1 cellular context compared by ENCODE assay signal in the genomic region with DNA sequence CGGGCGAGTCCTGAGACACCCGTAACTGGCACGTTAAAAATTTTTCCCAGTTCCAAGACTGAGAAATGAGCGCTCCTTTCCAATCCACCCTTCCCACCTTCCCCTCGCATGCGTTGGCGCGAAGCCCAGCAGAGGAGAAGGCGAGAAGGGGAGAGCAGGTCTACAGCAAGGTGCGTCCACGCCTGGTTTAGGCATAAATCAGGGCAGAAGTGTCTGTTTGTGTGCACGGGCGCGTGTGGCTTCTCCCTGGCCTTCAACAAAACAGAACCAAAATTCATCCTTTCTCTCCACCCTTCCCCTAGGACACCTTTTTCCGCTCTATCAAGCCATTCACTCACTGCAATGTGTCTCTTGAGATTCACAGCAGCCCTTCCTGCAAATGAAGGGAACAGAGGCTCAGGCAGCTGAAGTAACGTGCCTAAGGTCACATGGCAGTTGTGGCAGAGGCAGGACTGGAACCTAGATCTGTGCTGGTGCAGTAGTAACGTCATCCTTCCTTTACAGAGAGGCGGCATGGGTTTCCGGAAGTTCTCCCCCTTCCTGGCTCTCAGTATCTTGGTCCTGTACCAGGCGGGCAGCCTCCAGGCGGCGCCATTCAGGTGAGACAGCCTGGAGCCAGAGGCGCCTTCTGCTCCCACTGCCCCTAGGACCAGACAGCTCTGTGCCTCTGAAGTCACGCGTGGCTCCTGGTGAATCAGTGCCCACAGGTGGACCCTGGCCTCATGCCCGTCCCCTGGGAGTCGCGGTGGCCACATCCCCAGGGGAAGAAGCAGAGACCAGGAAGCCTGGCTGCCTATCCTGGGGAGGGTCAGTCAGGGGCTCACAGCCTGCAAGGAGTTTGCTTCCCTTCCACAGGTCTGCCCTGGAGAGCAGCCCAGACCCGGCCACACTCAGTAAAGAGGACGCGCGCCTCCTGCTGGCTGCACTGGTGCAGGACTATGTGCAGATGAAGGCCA.
A peak's percentile ranks its signal among the peaks of the same experiment; 100 is the strongest.
TF ChIP-seq lines count a peak whose summit lies in the region.

No MANE protein-coding gene starts in this region.

TF ChIP-seq in HepG2, 621 proteins besides CTCF, POLR2A, EP300 and RAD21 (continued from another document and continues in another):
- TF ChIP-seq ZNF263 (CRISPR knock-in tag; IDR thresholded peaks at IDR 0.05) = 0 out of 2 replicates have a peak, but pooled peaks have one; percentile 28
- TF ChIP-seq MED8 (CRISPR knock-in tag; IDR thresholded peaks at IDR 0.05; ENCODE audit: insufficient replicate concordance) = no peak
- TF ChIP-seq, protein P1, sequence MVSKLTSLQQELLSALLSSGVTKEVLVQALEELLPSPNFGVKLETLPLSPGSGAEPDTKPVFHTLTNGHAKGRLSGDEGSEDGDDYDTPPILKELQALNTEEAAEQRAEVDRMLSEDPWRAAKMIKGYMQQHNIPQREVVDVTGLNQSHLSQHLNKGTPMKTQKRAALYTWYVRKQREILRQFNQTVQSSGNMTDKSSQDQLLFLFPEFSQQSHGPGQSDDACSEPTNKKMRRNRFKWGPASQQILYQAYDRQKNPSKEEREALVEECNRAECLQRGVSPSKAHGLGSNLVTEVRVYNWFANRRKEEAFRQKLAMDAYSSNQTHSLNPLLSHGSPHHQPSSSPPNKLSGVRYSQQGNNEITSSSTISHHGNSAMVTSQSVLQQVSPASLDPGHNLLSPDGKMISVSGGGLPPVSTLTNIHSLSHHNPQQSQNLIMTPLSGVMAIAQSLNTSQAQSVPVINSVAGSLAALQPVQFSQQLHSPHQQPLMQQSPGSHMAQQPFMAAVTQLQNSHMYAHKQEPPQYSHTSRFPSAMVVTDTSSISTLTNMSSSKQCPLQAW (CRISPR knock-in tag; IDR thresholded peaks at IDR 0.05) = no peak
- TF ChIP-seq, protein P2, sequence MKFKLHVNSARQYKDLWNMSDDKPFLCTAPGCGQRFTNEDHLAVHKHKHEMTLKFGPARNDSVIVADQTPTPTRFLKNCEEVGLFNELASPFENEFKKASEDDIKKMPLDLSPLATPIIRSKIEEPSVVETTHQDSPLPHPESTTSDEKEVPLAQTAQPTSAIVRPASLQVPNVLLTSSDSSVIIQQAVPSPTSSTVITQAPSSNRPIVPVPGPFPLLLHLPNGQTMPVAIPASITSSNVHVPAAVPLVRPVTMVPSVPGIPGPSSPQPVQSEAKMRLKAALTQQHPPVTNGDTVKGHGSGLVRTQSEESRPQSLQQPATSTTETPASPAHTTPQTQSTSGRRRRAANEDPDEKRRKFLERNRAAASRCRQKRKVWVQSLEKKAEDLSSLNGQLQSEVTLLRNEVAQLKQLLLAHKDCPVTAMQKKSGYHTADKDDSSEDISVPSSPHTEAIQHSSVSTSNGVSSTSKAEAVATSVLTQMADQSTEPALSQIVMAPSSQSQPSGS (CRISPR knock-in tag; IDR thresholded peaks at IDR 0.05) = 0 out of 2 replicates have a peak, but pooled peaks have one; percentile 30
- TF ChIP-seq ZNF816 (CRISPR knock-in tag; IDR thresholded peaks at IDR 0.05; ENCODE audit: borderline replicate concordance) = no peak
- TF ChIP-seq AHR (CRISPR knock-in tag; IDR thresholded peaks at IDR 0.05) = no peak
- no peak for TF ChIP-seq NR2F1 (CRISPR knock-in tag; IDR thresholded peaks at IDR 0.05)
- TF ChIP-seq, protein P3, sequence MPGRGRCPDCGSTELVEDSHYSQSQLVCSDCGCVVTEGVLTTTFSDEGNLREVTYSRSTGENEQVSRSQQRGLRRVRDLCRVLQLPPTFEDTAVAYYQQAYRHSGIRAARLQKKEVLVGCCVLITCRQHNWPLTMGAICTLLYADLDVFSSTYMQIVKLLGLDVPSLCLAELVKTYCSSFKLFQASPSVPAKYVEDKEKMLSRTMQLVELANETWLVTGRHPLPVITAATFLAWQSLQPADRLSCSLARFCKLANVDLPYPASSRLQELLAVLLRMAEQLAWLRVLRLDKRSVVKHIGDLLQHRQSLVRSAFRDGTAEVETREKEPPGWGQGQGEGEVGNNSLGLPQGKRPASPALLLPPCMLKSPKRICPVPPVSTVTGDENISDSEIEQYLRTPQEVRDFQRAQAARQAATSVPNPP (CRISPR knock-in tag; IDR thresholded peaks at IDR 0.05) = no peak
- TF ChIP-seq ZNF24 (IDR thresholded peaks at IDR 0.05) = no peak
- TF ChIP-seq, protein P4, sequence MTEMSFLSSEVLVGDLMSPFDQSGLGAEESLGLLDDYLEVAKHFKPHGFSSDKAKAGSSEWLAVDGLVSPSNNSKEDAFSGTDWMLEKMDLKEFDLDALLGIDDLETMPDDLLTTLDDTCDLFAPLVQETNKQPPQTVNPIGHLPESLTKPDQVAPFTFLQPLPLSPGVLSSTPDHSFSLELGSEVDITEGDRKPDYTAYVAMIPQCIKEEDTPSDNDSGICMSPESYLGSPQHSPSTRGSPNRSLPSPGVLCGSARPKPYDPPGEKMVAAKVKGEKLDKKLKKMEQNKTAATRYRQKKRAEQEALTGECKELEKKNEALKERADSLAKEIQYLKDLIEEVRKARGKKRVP (CRISPR knock-in tag; IDR thresholded peaks at IDR 0.05) = no peak
- TF ChIP-seq SMAD1 (CRISPR knock-in tag; IDR thresholded peaks at IDR 0.05; ENCODE audit: borderline replicate concordance, low read depth) = no peak
- TF ChIP-seq HNRNPLL (IDR thresholded peaks at IDR 0.05; ENCODE audit: low read depth, low read length, poor library complexity, severe bottlenecking) = peak; percentile 26
- TF ChIP-seq MED1 (CRISPR knock-in tag; IDR thresholded peaks at IDR 0.05) = no peak
- no peak for TF ChIP-seq ATAD3A (CRISPR knock-in tag; IDR thresholded peaks at IDR 0.05)
- TF ChIP-seq, protein P5, sequence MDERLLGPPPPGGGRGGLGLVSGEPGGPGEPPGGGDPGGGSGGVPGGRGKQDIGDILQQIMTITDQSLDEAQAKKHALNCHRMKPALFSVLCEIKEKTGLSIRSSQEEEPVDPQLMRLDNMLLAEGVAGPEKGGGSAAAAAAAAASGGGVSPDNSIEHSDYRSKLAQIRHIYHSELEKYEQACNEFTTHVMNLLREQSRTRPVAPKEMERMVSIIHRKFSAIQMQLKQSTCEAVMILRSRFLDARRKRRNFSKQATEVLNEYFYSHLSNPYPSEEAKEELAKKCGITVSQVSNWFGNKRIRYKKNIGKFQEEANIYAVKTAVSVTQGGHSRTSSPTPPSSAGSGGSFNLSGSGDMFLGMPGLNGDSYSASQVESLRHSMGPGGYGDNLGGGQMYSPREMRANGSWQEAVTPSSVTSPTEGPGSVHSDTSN (CRISPR knock-in tag; IDR thresholded peaks at IDR 0.05) = no peak
- TF ChIP-seq, protein P6, sequence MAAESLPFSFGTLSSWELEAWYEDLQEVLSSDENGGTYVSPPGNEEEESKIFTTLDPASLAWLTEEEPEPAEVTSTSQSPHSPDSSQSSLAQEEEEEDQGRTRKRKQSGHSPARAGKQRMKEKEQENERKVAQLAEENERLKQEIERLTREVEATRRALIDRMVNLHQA (CRISPR knock-in tag; IDR thresholded peaks at IDR 0.05) = no peak
- no peak for TF ChIP-seq HIVEP1 (CRISPR knock-in tag; IDR thresholded peaks at IDR 0.05)
- TF ChIP-seq WIZ (CRISPR knock-in tag; IDR thresholded peaks at IDR 0.05) = no peak
- TF ChIP-seq, protein P7, sequence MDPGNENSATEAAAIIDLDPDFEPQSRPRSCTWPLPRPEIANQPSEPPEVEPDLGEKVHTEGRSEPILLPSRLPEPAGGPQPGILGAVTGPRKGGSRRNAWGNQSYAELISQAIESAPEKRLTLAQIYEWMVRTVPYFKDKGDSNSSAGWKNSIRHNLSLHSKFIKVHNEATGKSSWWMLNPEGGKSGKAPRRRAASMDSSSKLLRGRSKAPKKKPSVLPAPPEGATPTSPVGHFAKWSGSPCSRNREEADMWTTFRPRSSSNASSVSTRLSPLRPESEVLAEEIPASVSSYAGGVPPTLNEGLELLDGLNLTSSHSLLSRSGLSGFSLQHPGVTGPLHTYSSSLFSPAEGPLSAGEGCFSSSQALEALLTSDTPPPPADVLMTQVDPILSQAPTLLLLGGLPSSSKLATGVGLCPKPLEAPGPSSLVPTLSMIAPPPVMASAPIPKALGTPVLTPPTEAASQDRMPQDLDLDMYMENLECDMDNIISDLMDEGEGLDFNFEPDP (CRISPR knock-in tag; conservative IDR thresholded peaks at IDR 0.05) = 0 out of 2 replicates have a peak, but pooled peaks have one; percentile 53
- TF ChIP-seq FLYWCH1 (CRISPR knock-in tag; IDR thresholded peaks at IDR 0.05) = no peak
- peak; percentile 34 for TF ChIP-seq TEAD3 (CRISPR knock-in tag; optimal IDR thresholded peaks at IDR 0.05; ENCODE audit: borderline replicate concordance)
- TF ChIP-seq, protein P8, sequence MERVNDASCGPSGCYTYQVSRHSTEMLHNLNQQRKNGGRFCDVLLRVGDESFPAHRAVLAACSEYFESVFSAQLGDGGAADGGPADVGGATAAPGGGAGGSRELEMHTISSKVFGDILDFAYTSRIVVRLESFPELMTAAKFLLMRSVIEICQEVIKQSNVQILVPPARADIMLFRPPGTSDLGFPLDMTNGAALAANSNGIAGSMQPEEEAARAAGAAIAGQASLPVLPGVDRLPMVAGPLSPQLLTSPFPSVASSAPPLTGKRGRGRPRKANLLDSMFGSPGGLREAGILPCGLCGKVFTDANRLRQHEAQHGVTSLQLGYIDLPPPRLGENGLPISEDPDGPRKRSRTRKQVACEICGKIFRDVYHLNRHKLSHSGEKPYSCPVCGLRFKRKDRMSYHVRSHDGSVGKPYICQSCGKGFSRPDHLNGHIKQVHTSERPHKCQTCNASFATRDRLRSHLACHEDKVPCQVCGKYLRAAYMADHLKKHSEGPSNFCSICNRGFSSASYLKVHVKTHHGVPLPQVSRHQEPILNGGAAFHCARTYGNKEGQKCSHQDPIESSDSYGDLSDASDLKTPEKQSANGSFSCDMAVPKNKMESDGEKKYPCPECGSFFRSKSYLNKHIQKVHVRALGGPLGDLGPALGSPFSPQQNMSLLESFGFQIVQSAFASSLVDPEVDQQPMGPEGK (CRISPR knock-in tag; IDR thresholded peaks at IDR 0.05) = no peak
- no peak for TF ChIP-seq NPAS2 (CRISPR knock-in tag; IDR thresholded peaks at IDR 0.05; ENCODE audit: borderline replicate concordance)
- TF ChIP-seq, protein P9, sequence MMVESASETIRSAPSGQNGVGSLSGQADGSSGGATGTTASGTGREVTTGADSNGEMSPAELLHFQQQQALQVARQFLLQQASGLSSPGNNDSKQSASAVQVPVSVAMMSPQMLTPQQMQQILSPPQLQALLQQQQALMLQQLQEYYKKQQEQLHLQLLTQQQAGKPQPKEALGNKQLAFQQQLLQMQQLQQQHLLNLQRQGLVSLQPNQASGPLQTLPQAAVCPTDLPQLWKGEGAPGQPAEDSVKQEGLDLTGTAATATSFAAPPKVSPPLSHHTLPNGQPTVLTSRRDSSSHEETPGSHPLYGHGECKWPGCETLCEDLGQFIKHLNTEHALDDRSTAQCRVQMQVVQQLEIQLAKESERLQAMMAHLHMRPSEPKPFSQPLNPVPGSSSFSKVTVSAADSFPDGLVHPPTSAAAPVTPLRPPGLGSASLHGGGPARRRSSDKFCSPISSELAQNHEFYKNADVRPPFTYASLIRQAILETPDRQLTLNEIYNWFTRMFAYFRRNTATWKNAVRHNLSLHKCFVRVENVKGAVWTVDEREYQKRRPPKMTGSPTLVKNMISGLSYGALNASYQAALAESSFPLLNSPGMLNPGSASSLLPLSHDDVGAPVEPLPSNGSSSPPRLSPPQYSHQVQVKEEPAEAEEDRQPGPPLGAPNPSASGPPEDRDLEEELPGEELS (CRISPR knock-in tag; IDR thresholded peaks at IDR 0.05) = no peak
- no peak for TF ChIP-seq ZNF766 (CRISPR knock-in tag; IDR thresholded peaks at IDR 0.05; ENCODE audit: borderline replicate concordance)
- TF ChIP-seq BHLHE40 (IDR thresholded peaks at IDR 0.05; ENCODE audit: low read length) = peak; percentile 78
- no peak for TF ChIP-seq MXD4 (CRISPR knock-in tag; IDR thresholded peaks at IDR 0.05)
- TF ChIP-seq, protein P10, sequence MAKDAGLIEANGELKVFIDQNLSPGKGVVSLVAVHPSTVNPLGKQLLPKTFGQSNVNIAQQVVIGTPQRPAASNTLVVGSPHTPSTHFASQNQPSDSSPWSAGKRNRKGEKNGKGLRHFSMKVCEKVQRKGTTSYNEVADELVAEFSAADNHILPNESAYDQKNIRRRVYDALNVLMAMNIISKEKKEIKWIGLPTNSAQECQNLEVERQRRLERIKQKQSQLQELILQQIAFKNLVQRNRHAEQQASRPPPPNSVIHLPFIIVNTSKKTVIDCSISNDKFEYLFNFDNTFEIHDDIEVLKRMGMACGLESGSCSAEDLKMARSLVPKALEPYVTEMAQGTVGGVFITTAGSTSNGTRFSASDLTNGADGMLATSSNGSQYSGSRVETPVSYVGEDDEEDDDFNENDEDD (CRISPR knock-in tag; IDR thresholded peaks at IDR 0.05; ENCODE audit: borderline replicate concordance) = no peak
- TF ChIP-seq HDAC2 (CRISPR knock-in tag; IDR thresholded peaks at IDR 0.05) = no peak
- TF ChIP-seq FOXA1 (IDR thresholded peaks at IDR 0.05) = no peak
- TF ChIP-seq FOXA1 (CRISPR knock-in tag; IDR thresholded peaks at IDR 0.05) = no peak
- TF ChIP-seq ZNF383 (CRISPR knock-in tag; IDR thresholded peaks at IDR 0.05; ENCODE audit: borderline replicate concordance) = no peak
- TF ChIP-seq, protein P11, sequence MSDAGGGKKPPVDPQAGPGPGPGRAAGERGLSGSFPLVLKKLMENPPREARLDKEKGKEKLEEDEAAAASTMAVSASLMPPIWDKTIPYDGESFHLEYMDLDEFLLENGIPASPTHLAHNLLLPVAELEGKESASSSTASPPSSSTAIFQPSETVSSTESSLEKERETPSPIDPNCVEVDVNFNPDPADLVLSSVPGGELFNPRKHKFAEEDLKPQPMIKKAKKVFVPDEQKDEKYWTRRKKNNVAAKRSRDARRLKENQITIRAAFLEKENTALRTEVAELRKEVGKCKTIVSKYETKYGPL (CRISPR knock-in tag; IDR thresholded peaks at IDR 0.05) = no peak
- TF ChIP-seq FOXO1 (CRISPR knock-in tag; IDR thresholded peaks at IDR 0.05) = no peak
- peak; percentile 78 for TF ChIP-seq STAG1 (CRISPR knock-in tag; IDR thresholded peaks at IDR 0.05)
- no peak for TF ChIP-seq DR1 (CRISPR knock-in tag; IDR thresholded peaks at IDR 0.05)
- peak; percentile 80 for TF ChIP-seq GABPB1 (CRISPR knock-in tag; IDR thresholded peaks at IDR 0.05)
- TF ChIP-seq, protein P12, sequence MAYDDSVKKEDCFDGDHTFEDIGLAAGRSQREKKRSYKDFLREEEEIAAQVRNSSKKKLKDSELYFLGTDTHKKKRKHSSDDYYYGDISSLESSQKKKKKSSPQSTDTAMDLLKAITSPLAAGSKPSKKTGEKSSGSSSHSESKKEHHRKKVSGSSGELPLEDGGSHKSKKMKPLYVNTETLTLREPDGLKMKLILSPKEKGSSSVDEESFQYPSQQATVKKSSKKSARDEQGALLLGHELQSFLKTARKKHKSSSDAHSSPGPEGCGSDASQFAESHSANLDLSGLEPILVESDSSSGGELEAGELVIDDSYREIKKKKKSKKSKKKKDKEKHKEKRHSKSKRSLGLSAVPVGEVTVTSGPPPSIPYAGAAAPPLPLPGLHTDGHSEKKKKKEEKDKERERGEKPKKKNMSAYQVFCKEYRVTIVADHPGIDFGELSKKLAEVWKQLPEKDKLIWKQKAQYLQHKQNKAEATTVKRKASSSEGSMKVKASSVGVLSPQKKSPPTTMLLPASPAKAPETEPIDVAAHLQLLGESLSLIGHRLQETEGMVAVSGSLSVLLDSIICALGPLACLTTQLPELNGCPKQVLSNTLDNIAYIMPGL (CRISPR knock-in tag; IDR thresholded peaks at IDR 0.05; ENCODE audit: borderline replicate concordance in 1 of 2, low read depth in 1 of 2) = peak; percentile 24 to 49; a peak in 2 of 4 replicates
- no peak for TF ChIP-seq HOXA3 (CRISPR knock-in tag; IDR thresholded peaks at IDR 0.05)
- TF ChIP-seq PAX8 (CRISPR knock-in tag; IDR thresholded peaks at IDR 0.05; ENCODE audit: borderline replicate concordance) = no peak
